In the genomic region with DNA sequence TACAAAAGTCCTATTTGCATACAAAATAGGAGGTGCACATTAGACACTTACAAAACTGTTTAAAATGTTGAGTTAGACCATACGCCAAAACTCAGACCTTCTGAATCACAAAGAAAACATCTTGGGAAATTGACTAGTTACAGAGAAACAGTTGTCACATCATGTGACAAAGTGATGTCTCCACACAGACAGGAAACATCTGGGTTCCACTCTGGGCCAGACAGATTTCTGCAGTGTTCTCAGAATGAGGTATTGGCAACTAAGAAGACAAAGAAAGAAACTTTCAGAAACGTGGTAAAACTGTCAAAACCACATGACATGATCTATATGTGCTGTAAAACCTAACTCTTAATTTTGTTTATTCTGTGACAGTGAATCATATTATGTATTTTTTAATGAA, we compare ENCODE assay signal across 1 cellular context.
TF ChIP-seq lines count a peak whose summit lies in the region.

No MANE protein-coding gene starts in this region.

TF ChIP-seq in SK-N-SH treated with all-trans-retinoic acid at 6 μM for 48 hours, 23 proteins besides CTCF, POLR2A, EP300 and RAD21 (continued from another document):
- TF ChIP-seq CSRNP3 (CRISPR knock-in tag; IDR thresholded peaks at IDR 0.05), result no peak
- TF ChIP-seq, protein P1, sequence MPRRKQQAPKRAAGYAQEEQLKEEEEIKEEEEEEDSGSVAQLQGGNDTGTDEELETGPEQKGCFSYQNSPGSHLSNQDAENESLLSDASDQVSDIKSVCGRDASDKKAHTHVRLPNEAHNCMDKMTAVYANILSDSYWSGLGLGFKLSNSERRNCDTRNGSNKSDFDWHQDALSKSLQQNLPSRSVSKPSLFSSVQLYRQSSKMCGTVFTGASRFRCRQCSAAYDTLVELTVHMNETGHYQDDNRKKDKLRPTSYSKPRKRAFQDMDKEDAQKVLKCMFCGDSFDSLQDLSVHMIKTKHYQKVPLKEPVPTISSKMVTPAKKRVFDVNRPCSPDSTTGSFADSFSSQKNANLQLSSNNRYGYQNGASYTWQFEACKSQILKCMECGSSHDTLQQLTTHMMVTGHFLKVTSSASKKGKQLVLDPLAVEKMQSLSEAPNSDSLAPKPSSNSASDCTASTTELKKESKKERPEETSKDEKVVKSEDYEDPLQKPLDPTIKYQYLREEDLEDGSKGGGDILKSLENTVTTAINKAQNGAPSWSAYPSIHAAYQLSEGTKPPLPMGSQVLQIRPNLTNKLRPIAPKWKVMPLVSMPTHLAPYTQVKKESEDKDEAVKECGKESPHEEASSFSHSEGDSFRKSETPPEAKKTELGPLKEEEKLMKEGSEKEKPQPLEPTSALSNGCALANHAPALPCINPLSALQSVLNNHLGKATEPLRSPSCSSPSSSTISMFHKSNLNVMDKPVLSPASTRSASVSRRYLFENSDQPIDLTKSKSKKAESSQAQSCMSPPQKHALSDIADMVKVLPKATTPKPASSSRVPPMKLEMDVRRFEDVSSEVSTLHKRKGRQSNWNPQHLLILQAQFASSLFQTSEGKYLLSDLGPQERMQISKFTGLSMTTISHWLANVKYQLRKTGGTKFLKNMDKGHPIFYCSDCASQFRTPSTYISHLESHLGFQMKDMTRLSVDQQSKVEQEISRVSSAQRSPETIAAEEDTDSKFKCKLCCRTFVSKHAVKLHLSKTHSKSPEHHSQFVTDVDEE (CRISPR knock-in tag; IDR thresholded peaks at IDR 0.05), result no peak
